In genomic region chr1:206734499-206735142, GRCh38 we compare ENCODE assay signal across 8 cellular contexts. TPM values are rescaled to one million over a fixed set of nuclear protein-coding genes. Genes with fewer than 3 reads are reported as not detected.
DNase-seq lines count a peak whose midpoint lies in the region; ATAC-seq and TF ChIP-seq lines count a peak whose summit lies in the region.

No MANE protein-coding gene starts in this region.

- H3K36me3 ChIP-seq in A673 (ENCODE audit: insufficient read depth, low read length, poor library complexity, severe bottlenecking) (peaks cover 8% of the 10 kb centered on the region), psoas muscle (ENCODE audit: insufficient read depth in 1 of 2, low read depth in 1 of 2) (peaks cover 8 to 63% of the 10 kb centered on the region in 2 donors)

- POLR2A ChIA-PET in A673 (lab: Charles Lee; ENCODE audit: low non-redundant PET) = no interaction called here

- H3K9me3 ChIP-seq in A673 (ENCODE audit: low read depth, low read length, poor library complexity, severe bottlenecking) = no peaks in the 10 kb centered on the region
- no peaks in the 10 kb centered on the region for H3K9me3 ChIP-seq in psoas muscle

- BruUV-seq in A673 (replicated peaks; lab: Mats Ljungman, UMichigan) = no TSS peak

- CTCF ChIA-PET in A673 (lab: Charles Lee) = interaction anchor here (0.6 to 1.6 kb wide), 3 partner anchors 121 to 182 kb away, joined by 3 to 16 read pairs (median 3); no protein-coding TSS in a partner anchor

- H3K27ac ChIP-seq in A673 (ENCODE audit: low read depth, low read length, poor library complexity, severe bottlenecking) (no peak overlapping the region), psoas muscle (no peak overlapping the region)

- H3K27me3 ChIP-seq in A673 (replicated peaks; ENCODE audit: insufficient read depth, low read depth, low read length, poor library complexity) (no peaks in the 10 kb centered on the region), psoas muscle (ENCODE audit: insufficient read depth in 3 of 3, low read length in 2 of 3) (no peaks in the 10 kb centered on the region)

- in situ Hi-C loops in GM13976 (cut with MboI; ENCODE audit: low sequenced_read_pairs, unreplicated experiment) = loop anchor here (5.0 kb wide), 3 partner anchors 78 to 248 kb away; no protein-coding TSS in a partner anchor

- H3K4me1 ChIP-seq in A673 (ENCODE audit: insufficient read depth, low read length, poor library complexity, severe bottlenecking) (no peaks in the 10 kb centered on the region), psoas muscle (peaks cover 7% of the 10 kb centered on the region)

- TF ChIP-seq CTCF in A673 (conservative IDR thresholded peaks at IDR 0.05; ENCODE audit: low read depth, low read length) (peak; percentile 67), GM13976 (IDR thresholded peaks at IDR 0.05; ENCODE audit: borderline replicate concordance, control extremely low read depth, extremely low read depth, insufficient read depth, missing control alignments) (peak; percentile 75), fibroblast of pulmonary artery (IDR thresholded peaks at IDR 0.05; ENCODE audit: low read length, missing control alignments) (peak; percentile 88), psoas muscle (IDR thresholded peaks at IDR 0.05) (peak; percentile 50)

- intact Hi-C loops in A673 (cut with micrococcal nuclease; ENCODE audit: unreplicated experiment) (no loop called here), psoas muscle (cut with DNase I) (loop anchor here (5.0 kb wide), 2 partner anchors 68 to 178 kb away; no protein-coding TSS in a partner anchor)

- peak; percentile 25 to 56 (median 45) for ATAC-seq in psoas muscle
- ATAC-seq in HG03039 (IDR thresholded peaks at IDR 0.05; ENCODE audit: unreplicated experiment) = no peak

- DNase-seq in A673 (ENCODE audit: low spot score) = peak; percentile 45
- DNase-seq in GM13976 (ENCODE audit: low spot score) = peak; percentile 80
- DNase-seq in NOMO-1 treated with dmso at 0.1 percent for 144 hours (lab: John Stamatoyannopoulos, UW; ENCODE audit: unreplicated experiment) = peak; percentile 30
- peak; percentile 68 for DNase-seq in activated T-cell treated with anti-CD3 and anti-CD28 coated beads for 48 hours (ENCODE audit: low read depth)
- DNase-seq in fibroblast of pulmonary artery (ENCODE audit: low read depth) = peak; percentile 59
- DNase-seq in psoas muscle = peak; percentile 49 to 71
- DNase-seq in HK-2 (ENCODE audit: unreplicated experiment) = no peak

- H3K4me3 ChIP-seq in A673 (ENCODE audit: low read depth, low read length, poor library complexity, severe bottlenecking) = no peak overlapping the region
- no peak overlapping the region for H3K4me3 ChIP-seq in fibroblast of pulmonary artery (replicated peaks; ENCODE audit: low read depth, low read length)
- no peak overlapping the region for H3K4me3 ChIP-seq in psoas muscle

- 71 to 84% (median 76%) methylated on average over 9 of the region's 9 CpGs for WGBS in psoas muscle, 3 donors

RNA-seq across cellular contexts. Expression of gene IL19, which starts 36.0 kb away (rescaled TPM):
- not detected in 2 replicates for total RNA-seq in A673 (2021)
- not detected for total RNA-seq in psoas muscle
- not detected for polyA plus RNA-seq in psoas muscle

RNA-seq across cellular contexts. Expression of gene IL10, which starts 37.7 kb away (rescaled TPM):
- total RNA-seq in A673 (2021) (not detected in 2 replicates), psoas muscle (under 1 TPM in 3 of 4 donors, not detected in 1; 0.32 to 0.44 (median 0.44) TPM)
- polyA plus RNA-seq in psoas muscle = under 1 TPM; 0.20 to 0.82 (median 0.22) TPM

RNA-seq across cellular contexts. Expression of gene MAPKAPK2, which starts 49.9 kb away (rescaled TPM):
- total RNA-seq in A673 (2021) (39.2 and 41.9 TPM in 2 replicates), psoas muscle (100 to 1,000 TPM in 3 of 4 donors, 10 to 100 TPM in 1; 89.4 to 198 (median 167) TPM)
- polyA plus RNA-seq in psoas muscle = 100 to 1,000 TPM; 108 to 191 (median 112) TPM
